Comparison of ENCODE assay signal across 1 cellular context in genomic region chr7:71334541-71334940, GRCh38.
TF ChIP-seq lines count a peak whose summit lies in the region.

No MANE protein-coding gene starts in this region.

TF ChIP-seq in GM23338, 12 proteins besides CTCF, POLR2A, EP300 and RAD21 (continued from another document):
- TF ChIP-seq EZH2 (IDR thresholded peaks at IDR 0.05; ENCODE audit: low read depth, unreplicated experiment) (no peak), POLR2AphosphoS5 (IDR thresholded peaks at IDR 0.05; ENCODE audit: low read depth) (no peak), ZNF331 (CRISPR knock-in tag; IDR thresholded peaks at IDR 0.05; ENCODE audit: low read depth) (no peak), ETS1 (IDR thresholded peaks at IDR 0.05) (no peak), EZH2phosphoT487 (IDR thresholded peaks at IDR 0.05; ENCODE audit: unreplicated experiment) (no peak), STAT1 (IDR thresholded peaks at IDR 0.05; ENCODE audit: unreplicated experiment) (no peak), NANOG (IDR thresholded peaks at IDR 0.05; ENCODE audit: borderline replicate concordance) (no peak), JUNB (IDR thresholded peaks at IDR 0.05; ENCODE audit: unreplicated experiment) (no peak)
